Comparison of ENCODE assay signal across 10 cellular contexts in genomic region chr20:20184149-20184548, GRCh38.
DNase-seq lines count a peak whose midpoint lies in the region; TF ChIP-seq lines count a peak whose summit lies in the region.
"Had no signal": no experiment of that assay in that cellular context is flagged by ENCODE, and none has a peak within 500 bp of the region (broad histone marks: within the 10 kb centered on the region; RNA-seq: fewer than 3 reads in every experiment).

No MANE protein-coding gene starts in this region.

- no peaks in the 10 kb centered on the region for H3K4me1 ChIP-seq in uterus

- H3K27ac Mint-ChIP-seq in progenitor cell of endocrine pancreas: no peak overlapping the region
- H3K27ac Mint-ChIP-seq: mesothelial cell of epicardium had no signal

- H3K27me3 ChIP-seq in uterus: no peaks in the 10 kb centered on the region

- intact Hi-C loops in uterus (cut with DNase I; ENCODE audit: low total_unique reads): no loop called here

- H3K4me3 Mint-ChIP-seq in progenitor cell of endocrine pancreas (ENCODE audit: low read depth): no peak overlapping the region
- H3K4me3 Mint-ChIP-seq: effector memory CD8-positive, alpha-beta T cell; mesothelial cell of epicardium had no signal

- peak; percentile 23 to 33 for DNase-seq in activated T-cell treated with anti-CD3 and anti-CD28 coated beads, Interleukin-2, amount 50 U/mL, for 48 hours
- DNase-seq in activated T-cell treated with anti-CD3 and anti-CD28 coated beads, Interleukin-2, amount 50 U/mL, for 1 hour: no peak
- peak; percentile 3 for DNase-seq in HS-27A (ENCODE audit: low read depth)
- peak; percentile 38 to 41 for DNase-seq in activated CD4-positive, alpha-beta T cell treated with anti-CD3 and anti-CD28 coated beads, Interleukin-2, amount 50 U/mL, for 48 hours
- DNase-seq in progenitor cell of endocrine pancreas (ENCODE audit: low spot score, unreplicated experiment): no peak
- DNase-seq in stimulated activated naive CD4-positive, alpha-beta T cell (lab: John Stamatoyannopoulos, UW): no peak
- no peak for DNase-seq in NCI-H187 treated with DMSO at 0.1 percent for 48 hours (lab: John Stamatoyannopoulos, UW)
- DNase-seq in uterus: no peak
- DNase-seq: effector memory CD8-positive, alpha-beta T cell had no signal

- H3K27ac ChIP-seq in uterus: no peak overlapping the region

- H3K36me3 ChIP-seq in uterus: no peaks in the 10 kb centered on the region

- H3K27me3 Mint-ChIP-seq in progenitor cell of endocrine pancreas: peaks cover 3% of the 10 kb centered on the region
- H3K27me3 Mint-ChIP-seq: effector memory CD8-positive, alpha-beta T cell had no signal

- peaks cover 0 to 6% of the 10 kb centered on the region in 2 donors for H3K9me3 ChIP-seq in uterus

- H3K4me1 Mint-ChIP-seq in progenitor cell of endocrine pancreas (ENCODE audit: low read depth): no peaks in the 10 kb centered on the region
- H3K4me1 Mint-ChIP-seq: mesothelial cell of epicardium had no signal

- peaks cover 11% of the 10 kb centered on the region for H3K9me3 Mint-ChIP-seq in progenitor cell of endocrine pancreas (ENCODE audit: low read depth)

- no peaks in the 10 kb centered on the region for H3K36me3 Mint-ChIP-seq in progenitor cell of endocrine pancreas (ENCODE audit: insufficient read depth)
- H3K36me3 Mint-ChIP-seq: mesothelial cell of epicardium had no signal

- no peak overlapping the region for H3K4me3 ChIP-seq in uterus

- no peak for TF ChIP-seq POLR2A in uterus (IDR thresholded peaks at IDR 0.05)

- TF ChIP-seq CTCF in progenitor cell of endocrine pancreas (IDR thresholded peaks at IDR 0.05; ENCODE audit: unreplicated experiment) (peak; percentile 18), uterus (IDR thresholded peaks at IDR 0.05) (no peak)

Comparison
In these comparisons a context has a peak if more than half of its experiments do, and no peak if none do; other contexts are left out.
1. DNase-seq: peak in activated T-cell treated with anti-CD3 and anti-CD28 coated beads, Interleukin-2, amount 50 U/mL, for 48 hours (2 of 2), HS-27A (single experiment) and activated CD4-positive, alpha-beta T cell treated with anti-CD3 and anti-CD28 coated beads, Interleukin-2, amount 50 U/mL, for 48 hours (2 of 2); none in activated T-cell treated with anti-CD3 and anti-CD28 coated beads, Interleukin-2, amount 50 U/mL, for 1 hour (single experiment), progenitor cell of endocrine pancreas (single experiment), stimulated activated naive CD4-positive, alpha-beta T cell (0 of 6), NCI-H187 treated with DMSO at 0.1 percent for 48 hours (single experiment) and uterus (0 of 2).